ENCODE assay signal across 34 cellular contexts in the genomic region with DNA sequence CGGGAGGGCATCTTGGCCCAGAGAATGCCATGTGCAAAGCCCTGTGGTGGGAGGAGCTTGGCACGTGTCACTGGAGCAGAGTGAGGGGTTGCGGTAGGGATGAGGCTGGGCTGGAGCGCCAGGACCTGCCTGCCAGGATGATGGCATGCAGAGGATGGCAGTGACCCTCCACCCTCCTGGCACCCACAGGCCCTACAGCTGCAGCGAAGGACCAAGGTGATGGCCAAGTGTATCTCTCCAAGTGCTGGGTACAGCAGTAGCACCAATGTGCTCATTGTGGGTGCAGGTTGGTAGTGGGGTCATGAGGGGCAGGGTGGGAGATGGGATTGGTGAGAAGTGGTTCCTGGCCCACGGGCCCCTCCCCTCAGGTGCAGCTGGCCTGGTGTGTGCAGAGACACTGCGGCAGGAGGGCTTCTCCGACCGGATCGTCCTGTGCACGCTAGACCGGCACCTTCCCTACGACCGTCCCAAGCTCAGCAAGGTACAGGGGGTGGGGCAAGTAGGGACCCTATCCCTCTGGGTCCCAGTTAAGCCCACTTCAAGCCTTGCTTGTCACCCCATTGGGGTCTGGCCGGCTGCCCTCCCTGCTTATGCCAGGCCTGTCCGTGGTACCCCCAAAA. TPM values are rescaled to one million over a fixed set of nuclear protein-coding genes. Genes with fewer than 3 reads are reported as not detected.
"Had no signal": no experiment of that assay in that cellular context is flagged by ENCODE, and none has a peak within 500 bp of the region (broad histone marks: within the 10 kb centered on the region; RNA-seq: fewer than 3 reads in every experiment).

No MANE protein-coding gene starts in this region.

- H3K27ac Mint-ChIP-seq: activated CD4-positive, alpha-beta T cell treated with anti-CD3 and anti-CD28 coated beads, Interleukin-2, amount 10 ng/mL, durations not matched to agents 24 days and 14 days; activated CD8-positive, alpha-beta T cell treated with anti-CD3 and anti-CD28 coated beads for 36 hours; activated naive CD4-positive, alpha-beta T cell treated with anti-CD3 and anti-CD28 coated beads, Interleukin-2, amount 50 U/mL, for 24 hours; activated T-cell treated with anti-CD3 and anti-CD28 coated beads, Interleukin-2, amount 50 U/mL, for 72 hours; activated T-helper 17 cell treated with anti-CD3 and anti-CD28 coated beads, Interleukin-2, amount 50 U/mL, for 72 hours; T-cell had no signal

- H3K4me3 ChIP-seq: ascending aorta, Peyer's patch had no signal

- H3K9me3 ChIP-seq: ascending aorta, Peyer's patch had no signal

- H3K9me3 Mint-ChIP-seq: activated naive CD4-positive, alpha-beta T cell treated with anti-CD3 and anti-CD28 coated beads, Interleukin-2, amount 50 U/mL, for 24 hours; T-cell had no signal

- H3K4me1 ChIP-seq: ascending aorta had no signal

- H3K27me3 Mint-ChIP-seq: activated CD4-positive, alpha-beta T cell treated with anti-CD3 and anti-CD28 coated beads, Interleukin-2, amount 10 ng/mL, durations not matched to agents 24 days and 14 days; activated CD8-positive, alpha-beta T cell treated with anti-CD3 and anti-CD28 coated beads for 36 hours; activated naive CD4-positive, alpha-beta T cell treated with anti-CD3 and anti-CD28 coated beads, Interleukin-2, amount 50 U/mL, for 24 hours; activated naive CD8-positive, alpha-beta T cell treated with anti-CD3 and anti-CD28 coated beads, Interleukin-2, amount 10 ng/mL, durations not matched to agents 7 days and 5 days; activated T-helper 17 cell treated with anti-CD3 and anti-CD28 coated beads, Interleukin-2, amount 50 U/mL, for 72 hours had no signal

- H3K27me3 ChIP-seq: ascending aorta, Peyer's patch had no signal

- H3K4me3 Mint-ChIP-seq: activated CD4-positive, alpha-beta T cell treated with anti-CD3 and anti-CD28 coated beads, Interleukin-2, amount 10 ng/mL, durations not matched to agents 24 days and 14 days; activated CD8-positive, alpha-beta T cell treated with anti-CD3 and anti-CD28 coated beads for 36 hours; activated naive CD4-positive, alpha-beta T cell treated with anti-CD3 and anti-CD28 coated beads, Interleukin-2, amount 50 U/mL, for 24 hours; activated naive CD8-positive, alpha-beta T cell treated with anti-CD3 and anti-CD28 coated beads, Interleukin-2, amount 10 ng/mL, durations not matched to agents 7 days and 5 days; activated T-cell treated with anti-CD3 and anti-CD28 coated beads, Interleukin-2, amount 50 U/mL, for 72 hours; activated T-helper 17 cell treated with anti-CD3 and anti-CD28 coated beads, Interleukin-2, amount 50 U/mL, for 72 hours; T-cell had no signal

- H3K36me3 ChIP-seq: ascending aorta, Peyer's patch, WERI-Rb-1 had no signal

- DNase-seq: activated CD4-positive, alpha-beta T cell treated with anti-CD3 and anti-CD28 coated beads, Interleukin-2, amount 10 ng/mL, durations not matched to agents 24 days and 14 days; activated CD4-positive, alpha-beta T cell treated with anti-CD3 and anti-CD28 coated beads, Interleukin-2, amount 50 U/mL, for 4 hours; activated CD8-positive, alpha-beta T cell treated with anti-CD3 and anti-CD28 coated beads for 36 hours; activated gamma-delta T cell; activated naive CD4-positive, alpha-beta T cell treated with Interleukin-2 at 50 U/mL for 16 hours; activated naive CD8-positive, alpha-beta T cell treated with anti-CD3 and anti-CD28 coated beads, Interleukin-2, amount 10 ng/mL, durations not matched to agents 7 days and 5 days; activated T-cell treated with anti-CD3 and anti-CD28 coated beads, Interleukin-2, amount 50 U/mL, for 1 hour; activated T-cell treated with anti-CD3 and anti-CD28 coated beads, Interleukin-2, amount 50 U/mL, for 72 hours; amygdala; caudate nucleus; cerebellar nuclear complex; Karpas-422; KBM-7; NCI-H1105; NCI-H1417 treated with DMSO at 0.1 percent for 48 hours; NCI-H187 treated with DMSO at 0.1 percent for 48 hours; NCI-H2171 treated with DMSO at 0.1 percent for 48 hours; NCI-H2227 treated with DMSO at 0.1 percent for 48 hours; NCI-H446; NCI-H510A treated with DMSO at 0.1 percent for 48 hours; NCI-H526 treated with DMSO at 0.1 percent for 48 hours; NCI-H774; PC-3; Peyer's patch; RPMI8226; SIG-M5; T-cell; T-helper 2 cell; T-helper 9 cell; WERI-Rb-1 had no signal

- ATAC-seq: activated CD8-positive, alpha-beta T cell treated with anti-CD3 and anti-CD28 coated beads for 36 hours; activated T-cell treated with anti-CD3 and anti-CD28 coated beads, Interleukin-2, amount 50 U/mL, for 72 hours; activated T-helper 17 cell treated with anti-CD3 and anti-CD28 coated beads, Interleukin-2, amount 50 U/mL, for 72 hours; PC-3; SK-N-SH treated with all-trans-retinoic acid at 6 μM for 48 hours; T-cell had no signal

- H3K36me3 Mint-ChIP-seq: activated naive CD4-positive, alpha-beta T cell treated with anti-CD3 and anti-CD28 coated beads, Interleukin-2, amount 50 U/mL, for 24 hours; T-cell had no signal

- H3K27ac ChIP-seq: ascending aorta, Peyer's patch, WERI-Rb-1 had no signal

RNA-seq across cellular contexts. Expression of a gene that starts 7.4 kb away (rescaled TPM):
- total RNA-seq: activated T-helper 17 cell treated with anti-CD3 and anti-CD28 coated beads, Interleukin-2, amount 50 U/mL, for 72 hours; ascending aorta had no signal

RNA-seq across cellular contexts. Expression of a gene that starts 40.5 kb away (rescaled TPM):
- total RNA-seq: activated CD4-positive, alpha-beta T cell treated with anti-CD3 and anti-CD28 coated beads, Interleukin-2, amount 10 ng/mL, durations not matched to agents 24 days and 14 days; ascending aorta had no signal
